ENCODE assay signal across 12 cellular contexts in genomic region chr1:99457381-99458165, GRCh38.
DNase-seq lines count a peak whose midpoint lies in the region; ATAC-seq, FAIRE-seq and TF ChIP-seq lines count a peak whose summit lies in the region.
"Had no signal": no experiment of that assay in that cellular context is flagged by ENCODE, and none has a peak within 500 bp of the region (broad histone marks: within the 10 kb centered on the region; RNA-seq: fewer than 3 reads in every experiment).

No MANE protein-coding gene starts in this region.

- no peak for TF ChIP-seq RAD21 in HepG2 (CRISPR knock-in tag; IDR thresholded peaks at IDR 0.05)

- in situ Hi-C loops in HepG2 (cut with HindIII; ENCODE audit: extremely low pct_ligation_motif_present, low pct_unique_long_range_greater_than_20kb): no loop called here

- CTCF ChIA-PET in HepG2 (lab: Yijun Ruan, JAX; ENCODE audit: low intra/inter-chr PET ratio, low total read pairs): no interaction called here

- WGBS in HepG2 (ENCODE audit: low lambda C conversion rate): 30% methylated on average over 4 of the region's 4 CpGs

- H3K36me3 ChIP-seq in HepG2 (replicated peaks in 1 of 2; ENCODE audit: control insufficient read depth in 1 of 2, insufficient read depth in 2 of 2, low read length in 2 of 2): no peaks in the 10 kb centered on the region
- H3K36me3 ChIP-seq in colonic mucosa: no peaks in the 10 kb centered on the region

- ATAC-seq in left lobe of liver (no peak), HepG2 (no peak)
- ATAC-seq: natural killer cell had no signal

- no peaks in the 10 kb centered on the region for H3K27me3 ChIP-seq in HepG2 (ENCODE audit: control insufficient read depth in 1 of 2, insufficient read depth in 2 of 2, low read length in 2 of 2)
- no peaks in the 10 kb centered on the region for H3K27me3 ChIP-seq in colonic mucosa

- no peaks in the 10 kb centered on the region for H3K36me3 Mint-ChIP-seq in nephron (ENCODE audit: low read depth)
- H3K36me3 Mint-ChIP-seq: CD8-positive, alpha-beta memory T cell; natural killer cell had no signal

- H3K9ac ChIP-seq in HepG2 (ENCODE audit: insufficient read depth, low read depth, low read length) (no peak overlapping the region), colonic mucosa (ENCODE audit: low read depth in 2 of 2, low read length in 2 of 2) (no peak overlapping the region)

- peak; percentile 60 for DNase-seq in COLO829 (ENCODE audit: low spot score)
- DNase-seq in NCI-H226: peak; percentile 79
- peak; percentile 30 for DNase-seq in dermis blood vessel endothelial cell
- no peak for DNase-seq in left lobe of liver (ENCODE audit: low spot score)
- no peak for DNase-seq in activated T-cell treated with anti-CD3 and anti-CD28 coated beads for 4 hours
- DNase-seq in HepG2 (ENCODE audit: low spot score): no peak
- no peak for DNase-seq in colonic mucosa
- DNase-seq: amniotic stem cell; CD8-positive, alpha-beta memory T cell; natural killer cell had no signal

- H3K27me3 Mint-ChIP-seq in nephron (ENCODE audit: low read depth): no peaks in the 10 kb centered on the region

- peaks cover 6% of the 10 kb centered on the region for H3K4me1 Mint-ChIP-seq in nephron
- H3K4me1 Mint-ChIP-seq: CD8-positive, alpha-beta memory T cell; natural killer cell had no signal

- POLR2A ChIA-PET in HepG2 (lab: Yijun Ruan, JAX): no interaction called here

- no peaks in the 10 kb centered on the region for H3K79me2 ChIP-seq in HepG2 (ENCODE audit: insufficient read depth, low read length)

- no peak overlapping the region for H3K4me3 Mint-ChIP-seq in nephron
- H3K4me3 Mint-ChIP-seq: CD8-positive, alpha-beta memory T cell; natural killer cell had no signal

- TF ChIP-seq POLR2A in HepG2 (IDR thresholded peaks at IDR 0.05; ENCODE audit: insufficient read depth in 1 of 2, low read depth in 2 of 2, low read length in 2 of 2): no peak

- intact Hi-C loops in HepG2 (cut with micrococcal nuclease; ENCODE audit: unreplicated experiment) (no loop called here), colonic mucosa (cut with DNase I) (no loop called here)

- no peaks in the 10 kb centered on the region for H4K20me1 ChIP-seq in HepG2 (ENCODE audit: insufficient read depth, low read length)

- TF ChIP-seq CTCF in nephron (IDR thresholded peaks at IDR 0.05; ENCODE audit: unreplicated experiment in 3 of 3): no peak
- no peak for TF ChIP-seq CTCF in HepG2 (CRISPR knock-in tag; IDR thresholded peaks at IDR 0.05)
- TF ChIP-seq CTCF in colonic mucosa (IDR thresholded peaks at IDR 0.05): no peak

- H3K9me3 Mint-ChIP-seq in nephron: peaks cover 11% of the 10 kb centered on the region
- H3K9me3 Mint-ChIP-seq: CD8-positive, alpha-beta memory T cell had no signal

- H3K4me1 ChIP-seq in HepG2 (ENCODE audit: insufficient read depth, low read length) (no peaks in the 10 kb centered on the region), colonic mucosa (no peaks in the 10 kb centered on the region)

- H2AFZ ChIP-seq in HepG2 (ENCODE audit: low read length): no peak overlapping the region

- no peak for TF ChIP-seq EP300 in HepG2 (IDR thresholded peaks at IDR 0.05; ENCODE audit: low read depth in 2 of 2, low read length in 2 of 2)
- TF ChIP-seq EP300 in HepG2 (CRISPR knock-in tag; IDR thresholded peaks at IDR 0.05; ENCODE audit: borderline replicate concordance): no peak

- H3K4me3 ChIP-seq in HepG2 (replicated peaks in 1 of 3; ENCODE audit: insufficient read depth in 1 of 3, low read depth in 2 of 3, low read length in 3 of 3) (no peak overlapping the region), colonic mucosa (no peak overlapping the region)

- peak overlapping the region in 2 of 3 experiments; percentile 47 to 53 for H3K27ac Mint-ChIP-seq in nephron
- H3K27ac Mint-ChIP-seq: CD8-positive, alpha-beta memory T cell; natural killer cell had no signal

- no TSS peak for BruUV-seq in HepG2 (replicated peaks; lab: Mats Ljungman, UMichigan)

- no peak overlapping the region for H3K27ac ChIP-seq in HepG2 (ENCODE audit: extremely low read length, insufficient read depth, low read length)
- H3K27ac ChIP-seq in colonic mucosa: no peak overlapping the region

- no peak overlapping the region for H3K4me2 ChIP-seq in HepG2 (ENCODE audit: low read depth, low read length)

- no peaks in the 10 kb centered on the region for H3K9me3 ChIP-seq in HepG2 (ENCODE audit: low read length)
- no peaks in the 10 kb centered on the region for H3K9me3 ChIP-seq in colonic mucosa

- no peak for FAIRE-seq in HepG2 (lab: Jason Lieb, UNC)
- FAIRE-seq: urothelium cell line had no signal

TF ChIP-seq in HepG2, 621 proteins besides CTCF, POLR2A, EP300 and RAD21 (continues in another document):
- no peak for TF ChIP-seq ZNF597 (CRISPR knock-in tag; IDR thresholded peaks at IDR 0.05)
- no peak for TF ChIP-seq CENPT (CRISPR knock-in tag; IDR thresholded peaks at IDR 0.05; ENCODE audit: low read depth)
- no peak for TF ChIP-seq CEBPB (IDR thresholded peaks at IDR 0.05; ENCODE audit: borderline replicate concordance, low read depth, low read length)
- no peak for TF ChIP-seq TOPORS (CRISPR knock-in tag; IDR thresholded peaks at IDR 0.05)
- TF ChIP-seq FOXJ3 (CRISPR knock-in tag; IDR thresholded peaks at IDR 0.05; ENCODE audit: borderline replicate concordance): no peak
- TF ChIP-seq ZNF142 (CRISPR knock-in tag; IDR thresholded peaks at IDR 0.05): no peak
- TF ChIP-seq ZNF678 (CRISPR knock-in tag; IDR thresholded peaks at IDR 0.05): no peak
- TF ChIP-seq PCBP2 (optimal IDR thresholded peaks at IDR 0.05; ENCODE audit: low read depth, low read length, poor library complexity, severe bottlenecking): no peak
- no peak for TF ChIP-seq BATF2 (CRISPR knock-in tag; IDR thresholded peaks at IDR 0.05)
- TF ChIP-seq HMG20B (CRISPR knock-in tag; conservative IDR thresholded peaks at IDR 0.05): no peak

Comparison
In these comparisons a context has a peak if more than half of its experiments do, and no peak if none do; other contexts are left out.
1. DNase-seq: peak in COLO829 (single experiment), NCI-H226 (single experiment) and dermis blood vessel endothelial cell (single experiment); none in left lobe of liver (single experiment), activated T-cell treated with anti-CD3 and anti-CD28 coated beads for 4 hours (single experiment), HepG2 (single experiment) and colonic mucosa (single experiment).